In genomic region chr4:139154538-139154937, GRCh38 we compare ENCODE assay signal across 2 cellular contexts.
A peak's percentile ranks its signal among the peaks of the same experiment; 100 is the strongest.
TF ChIP-seq lines count a peak whose summit lies in the region.

No MANE protein-coding gene starts in this region.

TF ChIP-seq in Ishikawa, 13 proteins besides CTCF, POLR2A, EP300 and RAD21 (continued from another document):
- TF ChIP-seq, protein P1, sequence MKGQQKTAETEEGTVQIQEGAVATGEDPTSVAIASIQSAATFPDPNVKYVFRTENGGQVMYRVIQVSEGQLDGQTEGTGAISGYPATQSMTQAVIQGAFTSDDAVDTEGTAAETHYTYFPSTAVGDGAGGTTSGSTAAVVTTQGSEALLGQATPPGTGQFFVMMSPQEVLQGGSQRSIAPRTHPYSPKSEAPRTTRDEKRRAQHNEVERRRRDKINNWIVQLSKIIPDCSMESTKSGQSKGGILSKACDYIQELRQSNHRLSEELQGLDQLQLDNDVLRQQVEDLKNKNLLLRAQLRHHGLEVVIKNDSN (IDR thresholded peaks at IDR 0.05) = peak; percentile 63
- TF ChIP-seq NFIC (IDR thresholded peaks at IDR 0.05) (no peak), YY1 (IDR thresholded peaks at IDR 0.05; ENCODE audit: low read depth) (no peak)

TF ChIP-seq in K562, 482 proteins besides CTCF, POLR2A, EP300 and RAD21 (continued from another document and continues in another):
- no peak for TF ChIP-seq IRF9 (tag; IDR thresholded peaks at IDR 0.05)
- TF ChIP-seq MEIS2 (IDR thresholded peaks at IDR 0.05; ENCODE audit: partially characterized antibody) = peak; percentile 84
- peak; percentile 75; the same call in 1 of the 2 replicates for TF ChIP-seq MITF (IDR thresholded peaks at IDR 0.05)
- TF ChIP-seq ZNF644 (tag; IDR thresholded peaks at IDR 0.05; ENCODE audit: low read depth) = 0 out of 2 replicates have a peak, but pooled peaks have one; percentile 55
- TF ChIP-seq DNMT1 (IDR thresholded peaks at IDR 0.05) = no peak
- no peak for TF ChIP-seq DDX20 (tag; IDR thresholded peaks at IDR 0.05; ENCODE audit: low read depth)
- TF ChIP-seq, protein P2, sequence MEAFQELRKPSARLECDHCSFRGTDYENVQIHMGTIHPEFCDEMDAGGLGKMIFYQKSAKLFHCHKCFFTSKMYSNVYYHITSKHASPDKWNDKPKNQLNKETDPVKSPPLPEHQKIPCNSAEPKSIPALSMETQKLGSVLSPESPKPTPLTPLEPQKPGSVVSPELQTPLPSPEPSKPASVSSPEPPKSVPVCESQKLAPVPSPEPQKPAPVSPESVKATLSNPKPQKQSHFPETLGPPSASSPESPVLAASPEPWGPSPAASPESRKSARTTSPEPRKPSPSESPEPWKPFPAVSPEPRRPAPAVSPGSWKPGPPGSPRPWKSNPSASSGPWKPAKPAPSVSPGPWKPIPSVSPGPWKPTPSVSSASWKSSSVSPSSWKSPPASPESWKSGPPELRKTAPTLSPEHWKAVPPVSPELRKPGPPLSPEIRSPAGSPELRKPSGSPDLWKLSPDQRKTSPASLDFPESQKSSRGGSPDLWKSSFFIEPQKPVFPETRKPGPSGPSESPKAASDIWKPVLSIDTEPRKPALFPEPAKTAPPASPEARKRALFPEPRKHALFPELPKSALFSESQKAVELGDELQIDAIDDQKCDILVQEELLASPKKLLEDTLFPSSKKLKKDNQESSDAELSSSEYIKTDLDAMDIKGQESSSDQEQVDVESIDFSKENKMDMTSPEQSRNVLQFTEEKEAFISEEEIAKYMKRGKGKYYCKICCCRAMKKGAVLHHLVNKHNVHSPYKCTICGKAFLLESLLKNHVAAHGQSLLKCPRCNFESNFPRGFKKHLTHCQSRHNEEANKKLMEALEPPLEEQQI (IDR thresholded peaks at IDR 0.05) = peak; percentile 56; the same call in 1 of the 2 replicates
- TF ChIP-seq HDAC2 (IDR thresholded peaks at IDR 0.05) = 0 out of 2 replicates have a peak, but pooled peaks have one; percentile 37
- TF ChIP-seq RAD51 (IDR thresholded peaks at IDR 0.05; ENCODE audit: borderline replicate concordance, low read depth) = peak; percentile 85
- TF ChIP-seq CBFA2T2 (conservative IDR thresholded peaks at IDR 0.05) = peak; percentile 68
- peak; percentile 67; the same call in 1 of the 2 replicates for TF ChIP-seq HMBOX1 (IDR thresholded peaks at IDR 0.05)
- peak; percentile 38; the same call in 1 of the 2 replicates for TF ChIP-seq ATF7 (IDR thresholded peaks at IDR 0.05)
- TF ChIP-seq SMARCA4 (IDR thresholded peaks at IDR 0.05) = peak; percentile 91
- TF ChIP-seq MAFG (tag; conservative IDR thresholded peaks at IDR 0.05) = peak; percentile 55
- no peak for TF ChIP-seq MCM2 (IDR thresholded peaks at IDR 0.05; ENCODE audit: low read depth)
- TF ChIP-seq, protein P3, sequence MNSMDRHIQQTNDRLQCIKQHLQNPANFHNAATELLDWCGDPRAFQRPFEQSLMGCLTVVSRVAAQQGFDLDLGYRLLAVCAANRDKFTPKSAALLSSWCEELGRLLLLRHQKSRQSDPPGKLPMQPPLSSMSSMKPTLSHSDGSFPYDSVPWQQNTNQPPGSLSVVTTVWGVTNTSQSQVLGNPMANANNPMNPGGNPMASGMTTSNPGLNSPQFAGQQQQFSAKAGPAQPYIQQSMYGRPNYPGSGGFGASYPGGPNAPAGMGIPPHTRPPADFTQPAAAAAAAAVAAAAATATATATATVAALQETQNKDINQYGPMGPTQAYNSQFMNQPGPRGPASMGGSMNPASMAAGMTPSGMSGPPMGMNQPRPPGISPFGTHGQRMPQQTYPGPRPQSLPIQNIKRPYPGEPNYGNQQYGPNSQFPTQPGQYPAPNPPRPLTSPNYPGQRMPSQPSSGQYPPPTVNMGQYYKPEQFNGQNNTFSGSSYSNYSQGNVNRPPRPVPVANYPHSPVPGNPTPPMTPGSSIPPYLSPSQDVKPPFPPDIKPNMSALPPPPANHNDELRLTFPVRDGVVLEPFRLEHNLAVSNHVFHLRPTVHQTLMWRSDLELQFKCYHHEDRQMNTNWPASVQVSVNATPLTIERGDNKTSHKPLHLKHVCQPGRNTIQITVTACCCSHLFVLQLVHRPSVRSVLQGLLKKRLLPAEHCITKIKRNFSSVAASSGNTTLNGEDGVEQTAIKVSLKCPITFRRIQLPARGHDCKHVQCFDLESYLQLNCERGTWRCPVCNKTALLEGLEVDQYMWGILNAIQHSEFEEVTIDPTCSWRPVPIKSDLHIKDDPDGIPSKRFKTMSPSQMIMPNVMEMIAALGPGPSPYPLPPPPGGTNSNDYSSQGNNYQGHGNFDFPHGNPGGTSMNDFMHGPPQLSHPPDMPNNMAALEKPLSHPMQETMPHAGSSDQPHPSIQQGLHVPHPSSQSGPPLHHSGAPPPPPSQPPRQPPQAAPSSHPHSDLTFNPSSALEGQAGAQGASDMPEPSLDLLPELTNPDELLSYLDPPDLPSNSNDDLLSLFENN (IDR thresholded peaks at IDR 0.05; ENCODE audit: low read depth in 2 of 2, low read length in 2 of 2) = no peak
- TF ChIP-seq DPF2 (IDR thresholded peaks at IDR 0.05) = peak; percentile 92
- TF ChIP-seq ATF4 (CRISPR knock-in tag; IDR thresholded peaks at IDR 0.05) = 0 out of 2 replicates have a peak, but pooled peaks have one; percentile 26
- TF ChIP-seq, protein P4, sequence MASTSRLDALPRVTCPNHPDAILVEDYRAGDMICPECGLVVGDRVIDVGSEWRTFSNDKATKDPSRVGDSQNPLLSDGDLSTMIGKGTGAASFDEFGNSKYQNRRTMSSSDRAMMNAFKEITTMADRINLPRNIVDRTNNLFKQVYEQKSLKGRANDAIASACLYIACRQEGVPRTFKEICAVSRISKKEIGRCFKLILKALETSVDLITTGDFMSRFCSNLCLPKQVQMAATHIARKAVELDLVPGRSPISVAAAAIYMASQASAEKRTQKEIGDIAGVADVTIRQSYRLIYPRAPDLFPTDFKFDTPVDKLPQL (IDR thresholded peaks at IDR 0.05; ENCODE audit: extremely low read depth, insufficient read length) = no peak
- TF ChIP-seq IRF2 (CRISPR knock-in tag; IDR thresholded peaks at IDR 0.05) = no peak
- TF ChIP-seq NEUROD1 (IDR thresholded peaks at IDR 0.05; ENCODE audit: borderline replicate concordance, low read depth, low read length, partially characterized antibody) = no peak
- TF ChIP-seq C11orf30 (IDR thresholded peaks at IDR 0.05; ENCODE audit: low read depth) = peak; percentile 70; the same call in 1 of the 2 replicates
- TF ChIP-seq, protein P1 (CRISPR knock-in tag; IDR thresholded peaks at IDR 0.05) = peak; percentile 54; the same call in 1 of the 2 replicates
- TF ChIP-seq SMARCE1 (IDR thresholded peaks at IDR 0.05) = peak; percentile 85
- no peak for TF ChIP-seq SP2 (IDR thresholded peaks at IDR 0.05; ENCODE audit: extremely low read depth, low read depth, low read length, poor library complexity, severe bottlenecking)
- TF ChIP-seq RNF2 (IDR thresholded peaks at IDR 0.05) = peak; percentile 52; the same call in 1 of the 2 replicates
- peak; percentile 91 for TF ChIP-seq ARID1B (IDR thresholded peaks at IDR 0.05)
- TF ChIP-seq CREB5 (CRISPR knock-in tag; IDR thresholded peaks at IDR 0.05) = no peak
- TF ChIP-seq TSC22D4 (tag; IDR thresholded peaks at IDR 0.05) = no peak
- TF ChIP-seq BCL6 (CRISPR knock-in tag; IDR thresholded peaks at IDR 0.05) = no peak
- no peak for TF ChIP-seq PBX2 (CRISPR knock-in tag; IDR thresholded peaks at IDR 0.05; ENCODE audit: low read depth)
- 0 out of 2 replicates have a peak, but pooled peaks have one; percentile 41 for TF ChIP-seq PBX2 (tag; conservative IDR thresholded peaks at IDR 0.05; ENCODE audit: low read depth)
- TF ChIP-seq CREM (IDR thresholded peaks at IDR 0.05; ENCODE audit: low read depth) = peak; percentile 53
- TF ChIP-seq MTA2 (IDR thresholded peaks at IDR 0.05; ENCODE audit: low read depth) = peak; percentile 71; the same call in 1 of the 2 replicates
- TF ChIP-seq, protein P5, sequence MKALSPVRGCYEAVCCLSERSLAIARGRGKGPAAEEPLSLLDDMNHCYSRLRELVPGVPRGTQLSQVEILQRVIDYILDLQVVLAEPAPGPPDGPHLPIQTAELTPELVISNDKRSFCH (CRISPR knock-in tag; IDR thresholded peaks at IDR 0.05) = no peak
- TF ChIP-seq, protein P5 (tag; IDR thresholded peaks at IDR 0.05) = no peak
- TF ChIP-seq MYC (IDR thresholded peaks at IDR 0.05; ENCODE audit: low read depth, low read length) = peak; percentile 61
- TF ChIP-seq MYC (CRISPR knock-in tag; IDR thresholded peaks at IDR 0.05; ENCODE audit: borderline replicate concordance, low read depth) = no peak
- peak in 1 of 2 experiments; percentile 88; a peak in 2 of 4 replicates for TF ChIP-seq RCOR1 (IDR thresholded peaks at IDR 0.05; ENCODE audit: borderline replicate concordance in 1 of 2, low read depth in 2 of 2, low read length in 2 of 2)
- no peak for TF ChIP-seq HNRNPH1 (optimal IDR thresholded peaks at IDR 0.05; ENCODE audit: low read depth, low read length)
- no peak for TF ChIP-seq ZNF217 (CRISPR knock-in tag; IDR thresholded peaks at IDR 0.05)
- TF ChIP-seq HEY1 (CRISPR knock-in tag; IDR thresholded peaks at IDR 0.05; ENCODE audit: borderline replicate concordance) = 0 out of 2 replicates have a peak, but pooled peaks have one; percentile 43
- TF ChIP-seq ZBTB17 (CRISPR knock-in tag; IDR thresholded peaks at IDR 0.05) = no peak
- no peak for TF ChIP-seq TAF7 (tag; IDR thresholded peaks at IDR 0.05)
- no peak for TF ChIP-seq GABPA (tag; conservative IDR thresholded peaks at IDR 0.05; ENCODE audit: low read depth)
- peak; percentile 41; the same call in 1 of the 2 replicates for TF ChIP-seq NCOA1 (IDR thresholded peaks at IDR 0.05; ENCODE audit: low read depth)
- TF ChIP-seq SAFB2 (IDR thresholded peaks at IDR 0.05; ENCODE audit: borderline replicate concordance, low read depth, low read length, severe bottlenecking) = no peak
- TF ChIP-seq SOX6 (IDR thresholded peaks at IDR 0.05) = peak; percentile 98
